Comparison of ENCODE assay signal across 7 cellular contexts in genomic region chr18:76803814-76804213, GRCh38.
DNase-seq lines count a peak whose midpoint lies in the region; ATAC-seq and TF ChIP-seq lines count a peak whose summit lies in the region.

No MANE protein-coding gene starts in this region.

- peak overlapping the region; percentile 30 for H3K9ac ChIP-seq in adipocyte (ENCODE audit: low read length)

- peaks cover 3% of the 10 kb centered on the region for H3K36me3 ChIP-seq in adipocyte (ENCODE audit: control insufficient read depth, insufficient read depth, low read length, severe bottlenecking)

- ATAC-seq in HG02571 (IDR thresholded peaks at IDR 0.05; ENCODE audit: unreplicated experiment) = peak; percentile 66

- no peaks in the 10 kb centered on the region for H3K27me3 ChIP-seq in adipocyte (replicated peaks; ENCODE audit: control insufficient read depth, insufficient read depth, low read length)

- no peak overlapping the region for H3K4me3 ChIP-seq in adipocyte (ENCODE audit: low read length)

- H3K9me3 ChIP-seq in adipocyte (ENCODE audit: control insufficient read depth, low read length) = no peaks in the 10 kb centered on the region

- peak; percentile 71 for DNase-seq in NCI-H1105 treated with DMSO at 0.1 percent for 48 hours (lab: John Stamatoyannopoulos, UW)
- peak in 4 of 5 donors; percentile 43 to 69 (median 62) for DNase-seq in T-helper 1 cell
- DNase-seq in adipocyte (ENCODE audit: low read depth) = peak; percentile 86
- peak; percentile 39 to 55 for DNase-seq in hippocampal formation (lab: John Stamatoyannopoulos, UW)
- peak; percentile 61 for DNase-seq in stimulated activated CD4-positive, alpha-beta T cell treated with anti-CD3 and anti-CD28 coated beads, Interleukin-12 subunit alpha, Interleukin-12 subunit beta, amount 100 ng/mL, for 4 hours

- H3K4me1 ChIP-seq in adipocyte (ENCODE audit: control insufficient read depth, insufficient read depth, low read length) = peaks cover 3% of the 10 kb centered on the region

- TF ChIP-seq CTCF in GM12872 (IDR thresholded peaks at IDR 0.05; ENCODE audit: insufficient read depth, low read depth, low read length) = peak; percentile 89
